Comparison of ENCODE assay signal across 1 cellular context in genomic region chr7:108033776-108034497, GRCh38.
TF ChIP-seq lines count a peak whose summit lies in the region.

No MANE protein-coding gene starts in this region.

TF ChIP-seq in HepG2, 621 proteins besides CTCF, POLR2A, EP300 and RAD21:
- TF ChIP-seq ZNF776 (CRISPR knock-in tag; IDR thresholded peaks at IDR 0.05) = no peak
- TF ChIP-seq, protein P1, sequence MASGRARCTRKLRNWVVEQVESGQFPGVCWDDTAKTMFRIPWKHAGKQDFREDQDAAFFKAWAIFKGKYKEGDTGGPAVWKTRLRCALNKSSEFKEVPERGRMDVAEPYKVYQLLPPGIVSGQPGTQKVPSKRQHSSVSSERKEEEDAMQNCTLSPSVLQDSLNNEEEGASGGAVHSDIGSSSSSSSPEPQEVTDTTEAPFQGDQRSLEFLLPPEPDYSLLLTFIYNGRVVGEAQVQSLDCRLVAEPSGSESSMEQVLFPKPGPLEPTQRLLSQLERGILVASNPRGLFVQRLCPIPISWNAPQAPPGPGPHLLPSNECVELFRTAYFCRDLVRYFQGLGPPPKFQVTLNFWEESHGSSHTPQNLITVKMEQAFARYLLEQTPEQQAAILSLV (CRISPR knock-in tag; IDR thresholded peaks at IDR 0.05; ENCODE audit: borderline replicate concordance) = no peak
- no peak for TF ChIP-seq MXD4 (CRISPR knock-in tag; IDR thresholded peaks at IDR 0.05)
- TF ChIP-seq ZNF607 (CRISPR knock-in tag; IDR thresholded peaks at IDR 0.05; ENCODE audit: borderline replicate concordance) = no peak
- no peak for TF ChIP-seq JDP2 (CRISPR knock-in tag; IDR thresholded peaks at IDR 0.05; ENCODE audit: borderline replicate concordance)
- no peak for TF ChIP-seq ZNF367 (CRISPR knock-in tag; IDR thresholded peaks at IDR 0.05; ENCODE audit: borderline replicate concordance)
